ENCODE assay signal across 1 cellular context in the genomic region with DNA sequence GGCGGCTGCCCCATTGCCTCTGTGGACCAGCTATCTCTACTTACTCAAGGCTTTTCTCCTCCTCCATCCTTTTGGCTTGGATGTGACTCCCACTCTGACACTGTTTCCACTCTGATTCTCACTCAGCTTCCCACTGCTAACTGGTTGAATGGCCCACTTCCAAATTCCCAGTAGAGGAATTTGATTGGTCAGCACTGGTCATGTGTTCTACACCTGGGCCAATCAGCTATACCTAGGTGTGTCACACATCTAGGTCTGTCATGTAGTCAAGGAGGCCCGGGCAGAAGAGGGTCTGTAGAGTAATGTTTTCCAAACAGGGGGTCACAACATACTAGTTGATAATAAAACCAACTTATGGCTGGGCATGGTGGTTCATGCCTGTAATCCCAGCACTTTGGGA.
TF ChIP-seq lines count a peak whose summit lies in the region.

No MANE protein-coding gene starts in this region.

TF ChIP-seq in SK-N-SH treated with all-trans-retinoic acid at 6 μM for 48 hours, 23 proteins besides CTCF, POLR2A, EP300 and RAD21 (continued from another document):
- TF ChIP-seq, protein P1, sequence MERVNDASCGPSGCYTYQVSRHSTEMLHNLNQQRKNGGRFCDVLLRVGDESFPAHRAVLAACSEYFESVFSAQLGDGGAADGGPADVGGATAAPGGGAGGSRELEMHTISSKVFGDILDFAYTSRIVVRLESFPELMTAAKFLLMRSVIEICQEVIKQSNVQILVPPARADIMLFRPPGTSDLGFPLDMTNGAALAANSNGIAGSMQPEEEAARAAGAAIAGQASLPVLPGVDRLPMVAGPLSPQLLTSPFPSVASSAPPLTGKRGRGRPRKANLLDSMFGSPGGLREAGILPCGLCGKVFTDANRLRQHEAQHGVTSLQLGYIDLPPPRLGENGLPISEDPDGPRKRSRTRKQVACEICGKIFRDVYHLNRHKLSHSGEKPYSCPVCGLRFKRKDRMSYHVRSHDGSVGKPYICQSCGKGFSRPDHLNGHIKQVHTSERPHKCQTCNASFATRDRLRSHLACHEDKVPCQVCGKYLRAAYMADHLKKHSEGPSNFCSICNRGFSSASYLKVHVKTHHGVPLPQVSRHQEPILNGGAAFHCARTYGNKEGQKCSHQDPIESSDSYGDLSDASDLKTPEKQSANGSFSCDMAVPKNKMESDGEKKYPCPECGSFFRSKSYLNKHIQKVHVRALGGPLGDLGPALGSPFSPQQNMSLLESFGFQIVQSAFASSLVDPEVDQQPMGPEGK (CRISPR knock-in tag; IDR thresholded peaks at IDR 0.05; ENCODE audit: borderline replicate concordance), result no peak
- TF ChIP-seq, protein P2, sequence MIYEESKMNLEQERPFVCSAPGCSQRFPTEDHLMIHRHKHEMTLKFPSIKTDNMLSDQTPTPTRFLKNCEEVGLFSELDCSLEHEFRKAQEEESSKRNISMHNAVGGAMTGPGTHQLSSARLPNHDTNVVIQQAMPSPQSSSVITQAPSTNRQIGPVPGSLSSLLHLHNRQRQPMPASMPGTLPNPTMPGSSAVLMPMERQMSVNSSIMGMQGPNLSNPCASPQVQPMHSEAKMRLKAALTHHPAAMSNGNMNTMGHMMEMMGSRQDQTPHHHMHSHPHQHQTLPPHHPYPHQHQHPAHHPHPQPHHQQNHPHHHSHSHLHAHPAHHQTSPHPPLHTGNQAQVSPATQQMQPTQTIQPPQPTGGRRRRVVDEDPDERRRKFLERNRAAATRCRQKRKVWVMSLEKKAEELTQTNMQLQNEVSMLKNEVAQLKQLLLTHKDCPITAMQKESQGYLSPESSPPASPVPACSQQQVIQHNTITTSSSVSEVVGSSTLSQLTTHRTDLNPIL (CRISPR knock-in tag; IDR thresholded peaks at IDR 0.05; ENCODE audit: low read depth), result no peak
